ENCODE assay signal across 15 cellular contexts in genomic region chr3:39067286-39067685, GRCh38. TPM values are rescaled to one million over a fixed set of nuclear protein-coding genes. Genes with fewer than 3 reads are reported as not detected.
A peak's percentile ranks its signal among the peaks of the same experiment; 100 is the strongest.
DNase-seq lines count a peak whose midpoint lies in the region; ATAC-seq lines count a peak whose summit lies in the region.
"Had no signal": no experiment of that assay in that cellular context is flagged by ENCODE, and none has a peak within 500 bp of the region (broad histone marks: within the 10 kb centered on the region; RNA-seq: fewer than 3 reads in every experiment).

No MANE protein-coding gene starts in this region.

- H3K4me1 ChIP-seq in effector memory CD4-positive, alpha-beta T cell (ENCODE audit: control insufficient read depth, insufficient read depth, low read length, poor library complexity, severe bottlenecking) = no peaks in the 10 kb centered on the region
- H3K4me1 ChIP-seq: BLaER1, HAP-1 had no signal

- no peak overlapping the region for H3K4me3 Mint-ChIP-seq in T-helper 17 cell

- H3K27ac Mint-ChIP-seq in T-helper 17 cell = peak overlapping the region; percentile 16

- no peaks in the 10 kb centered on the region for H3K27me3 ChIP-seq in effector memory CD4-positive, alpha-beta T cell (replicated peaks; ENCODE audit: control insufficient read depth, insufficient read depth, low read length, poor library complexity, severe bottlenecking)
- H3K27me3 ChIP-seq: BLaER1 had no signal

- peaks cover 11% of the 10 kb centered on the region for H3K4me1 Mint-ChIP-seq in T-helper 17 cell

- H3K9me3 ChIP-seq in T-helper 17 cell (ENCODE audit: control insufficient read depth, low read length, poor library complexity, severe bottlenecking) = no peaks in the 10 kb centered on the region
- H3K9me3 ChIP-seq in effector memory CD4-positive, alpha-beta T cell (ENCODE audit: control insufficient read depth, low read length) = no peaks in the 10 kb centered on the region
- H3K9me3 ChIP-seq: BLaER1, HAP-1 had no signal

- H3K27ac ChIP-seq in effector memory CD4-positive, alpha-beta T cell (ENCODE audit: insufficient read depth, low read length, poor library complexity, severe bottlenecking) = no peak overlapping the region
- H3K27ac ChIP-seq: BLaER1 had no signal

- H3K36me3 ChIP-seq in effector memory CD4-positive, alpha-beta T cell (ENCODE audit: control insufficient read depth, insufficient read depth, low read length) = peaks cover 53% of the 10 kb centered on the region
- H3K36me3 ChIP-seq: HAP-1 had no signal

- peaks cover 8% of the 10 kb centered on the region for H3K36me3 Mint-ChIP-seq in T-helper 17 cell (ENCODE audit: low read depth)

- peak; percentile 9 for DNase-seq in GM03348 (ENCODE audit: low spot score)
- DNase-seq in T-helper 17 cell = no peak
- DNase-seq in renal cortical epithelial cell (ENCODE audit: low read depth) = peak; percentile 13
- DNase-seq in NCI-H510A (lab: John Stamatoyannopoulos, UW) = no peak
- no peak for DNase-seq in HT-29 (ENCODE audit: low spot score)
- no peak for DNase-seq in effector memory CD4-positive, alpha-beta T cell
- DNase-seq: DMS 273 treated with DMSO at 0.1 percent for 48 hours, NCI-H1436 treated with DMSO at 0.1 percent for 48 hours, NCI-H2227 treated with DMSO at 0.1 percent for 48 hours, NCI-H526 treated with DMSO at 0.1 percent for 48 hours had no signal

- ATAC-seq in T-helper 17 cell (no peak), esophagus mucosa (peak; percentile 93)

- H3K27me3 Mint-ChIP-seq in T-helper 17 cell = no peaks in the 10 kb centered on the region

- H3K4me3 ChIP-seq in effector memory CD4-positive, alpha-beta T cell (ENCODE audit: insufficient read depth, low read depth, low read length, poor library complexity, severe bottlenecking) = no peak overlapping the region
- H3K4me3 ChIP-seq: BLaER1, HAP-1 had no signal

RNA-seq across cellular contexts. Expression of gene WDR48, which starts 15.5 kb away (rescaled TPM):
- total RNA-seq in T-helper 17 cell (100 to 1,000 TPM; 102 to 107 TPM), esophagus mucosa (17.5 TPM), renal cortical epithelial cell (35.4 and 71.4 TPM in 2 replicates)
- total RNA-seq in HT-29 (2014; rRNA removed; shearing (Covaris generic)) = 6.0 and 10.1 TPM in 2 replicates

RNA-seq across cellular contexts. Expression of gene SCN11A, which starts 15.5 kb away (rescaled TPM):
- total RNA-seq in T-helper 17 cell = under 1 TPM in 1 of 2 donors, not detected in 1; 0.05 TPM
- total RNA-seq in esophagus mucosa = 0.04 TPM
- total RNA-seq in renal cortical epithelial cell = under 0.01 and 0.15 TPM in 2 replicates
- total RNA-seq in HT-29 (2014; rRNA removed; shearing (Covaris generic)) = not detected in 2 replicates
- total RNA-seq: HT1080, SK-MEL-5 had no signal

RNA-seq across cellular contexts. Expression of gene GORASP1, which starts 40.1 kb away (rescaled TPM):
- 10 to 100 TPM; 29.2 to 40.1 TPM for total RNA-seq in T-helper 17 cell
- 23.5 TPM for total RNA-seq in esophagus mucosa
- 31.8 and 35.8 TPM in 2 replicates for total RNA-seq in renal cortical epithelial cell
- 66.5 and 67.1 TPM in 2 replicates for total RNA-seq in HT-29 (2014; rRNA removed; shearing (Covaris generic))

RNA-seq across cellular contexts. Expression of gene TTC21A, which starts 40.2 kb away (rescaled TPM):
- 10 to 100 TPM in 1 of 2 donors, 1 to 10 TPM in 1; 3.5 to 12.3 TPM for total RNA-seq in T-helper 17 cell
- 2.3 TPM for total RNA-seq in esophagus mucosa
- 2.1 and 4.7 TPM in 2 replicates for total RNA-seq in renal cortical epithelial cell
- total RNA-seq in HT-29 (2014; rRNA removed; shearing (Covaris generic)) = 1.6 and 2.1 TPM in 2 replicates

Comparison
In these comparisons a context has a peak if more than half of its experiments do, and no peak if none do; other contexts are left out.
1. DNase-seq: peak in GM03348 (single experiment) and renal cortical epithelial cell (single experiment); none in T-helper 17 cell (0 of 3), NCI-H510A (single experiment), HT-29 (single experiment) and effector memory CD4-positive, alpha-beta T cell (0 of 3).